Comparison of ENCODE assay signal across 17 cellular contexts in the genomic region with DNA sequence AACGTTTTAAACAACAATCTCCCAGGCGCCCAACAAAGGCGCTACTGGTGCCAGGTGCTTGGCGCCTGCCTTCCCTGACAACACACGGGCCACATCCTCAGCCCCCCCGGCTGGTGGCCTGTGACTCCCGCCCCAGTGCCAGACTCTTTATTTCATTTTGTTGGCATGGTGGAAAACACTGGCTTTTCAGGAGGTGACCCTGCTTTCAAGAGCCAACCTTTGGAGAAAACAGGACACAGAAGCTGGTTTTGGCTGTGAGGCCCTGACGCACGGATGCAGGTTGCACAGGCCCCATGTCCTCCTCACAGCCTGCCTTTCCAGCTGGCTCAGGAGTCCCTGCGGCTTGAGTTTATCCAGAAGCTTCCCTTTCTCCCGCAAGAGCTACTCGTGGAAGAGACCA.
DNase-seq lines count a peak whose midpoint lies in the region; ATAC-seq and TF ChIP-seq lines count a peak whose summit lies in the region.
"Had no signal": no experiment of that assay in that cellular context is flagged by ENCODE, and none has a peak within 500 bp of the region (broad histone marks: within the 10 kb centered on the region; RNA-seq: fewer than 3 reads in every experiment).

No MANE protein-coding gene starts in this region.

- no peaks in the 10 kb centered on the region for H3K36me3 Mint-ChIP-seq in activated naive CD4-positive, alpha-beta T cell treated with anti-CD3 and anti-CD28 coated beads, Interleukin-2, amount 50 U/mL, for 72 hours
- no peaks in the 10 kb centered on the region for H3K36me3 Mint-ChIP-seq in brain

- WGBS in lung, 2 donors, result 70 to 85% methylated on average over 12 of the region's 12 CpGs
- 79 to 81% methylated on average over 12 of the region's 12 CpGs for WGBS in tibial nerve, 2 donors

- H3K9me3 ChIP-seq in lung (ENCODE audit: control insufficient read depth in 2 of 2, insufficient read depth in 1 of 2, low read length in 1 of 2) (no peaks in the 10 kb centered on the region), tibial nerve (no peaks in the 10 kb centered on the region)
- H3K9me3 ChIP-seq: upper lobe of right lung had no signal

- H3K9me3 Mint-ChIP-seq in activated naive CD4-positive, alpha-beta T cell treated with anti-CD3 and anti-CD28 coated beads, Interleukin-2, amount 50 U/mL, for 72 hours, result no peaks in the 10 kb centered on the region
- peaks cover 0 to 3% (median 0%) of the 10 kb centered on the region in 5 experiments for H3K9me3 Mint-ChIP-seq in brain
- H3K9me3 Mint-ChIP-seq: activated naive CD8-positive, alpha-beta T cell treated with anti-CD3 and anti-CD28 coated beads, Interleukin-2, amount 50 U/mL, for 24 hours; T-helper 1 cell treated with Interleukin-12 subunit alpha and Interleukin-12 subunit beta and Interleukin-4 antibody, amounts not matched to agents 30 μg/mL and 1 μg/mL, for 36 hours had no signal

- H3K4me1 Mint-ChIP-seq in brain, result peaks cover 56% of the 10 kb centered on the region
- H3K4me1 Mint-ChIP-seq: activated naive CD8-positive, alpha-beta T cell treated with anti-CD3 and anti-CD28 coated beads, Interleukin-2, amount 50 U/mL, for 24 hours had no signal

- TF ChIP-seq CTCF in brain (conservative IDR thresholded peaks at IDR 0.05) (no peak), lung (IDR thresholded peaks at IDR 0.05; ENCODE audit: control extremely low read depth, extremely low read depth) (no peak), tibial nerve (IDR thresholded peaks at IDR 0.05) (no peak)

- no peak overlapping the region for H3K4me3 Mint-ChIP-seq in brain
- H3K4me3 Mint-ChIP-seq: activated naive CD8-positive, alpha-beta T cell treated with anti-CD3 and anti-CD28 coated beads, Interleukin-2, amount 50 U/mL, for 24 hours; T-helper 1 cell treated with Interleukin-12 subunit alpha and Interleukin-12 subunit beta and Interleukin-4 antibody, amounts not matched to agents 30 μg/mL and 1 μg/mL, for 36 hours had no signal

- peak in 1 of 2 donors; percentile 54 for TF ChIP-seq EP300 in tibial nerve (IDR thresholded peaks at IDR 0.05)

- no peak overlapping the region for H3K4me3 ChIP-seq in lung
- H3K4me3 ChIP-seq in tibial nerve, result no peak overlapping the region
- H3K4me3 ChIP-seq: upper lobe of right lung had no signal

- H3K36me3 ChIP-seq in lung (ENCODE audit: control insufficient read depth in 2 of 2, insufficient read depth in 2 of 2, low read length in 2 of 2) (no peaks in the 10 kb centered on the region), tibial nerve (no peaks in the 10 kb centered on the region)
- H3K36me3 ChIP-seq: upper lobe of right lung had no signal

- no peak for TF ChIP-seq POLR2A in tibial nerve (IDR thresholded peaks at IDR 0.05)

- no peaks in the 10 kb centered on the region for H3K27me3 ChIP-seq in lung (ENCODE audit: control insufficient read depth, insufficient read depth)
- H3K27me3 ChIP-seq in tibial nerve, result no peaks in the 10 kb centered on the region
- H3K27me3 ChIP-seq: upper lobe of right lung had no signal

- H3K27ac ChIP-seq in lung (ENCODE audit: low read depth in 1 of 2, low read length in 1 of 2) (no peak overlapping the region), tibial nerve (peak overlapping the region in 1 of 4 donors; percentile 40)
- H3K27ac ChIP-seq: upper lobe of right lung had no signal

- no peak overlapping the region for H3K27ac Mint-ChIP-seq in activated naive CD4-positive, alpha-beta T cell treated with anti-CD3 and anti-CD28 coated beads, Interleukin-2, amount 50 U/mL, for 72 hours
- H3K27ac Mint-ChIP-seq in brain, result peak overlapping the region in 4 of 5 experiments; percentile 50 to 70 (median 64)
- H3K27ac Mint-ChIP-seq: activated naive CD8-positive, alpha-beta T cell treated with anti-CD3 and anti-CD28 coated beads, Interleukin-2, amount 50 U/mL, for 24 hours; T-helper 1 cell treated with Interleukin-12 subunit alpha and Interleukin-12 subunit beta and Interleukin-4 antibody, amounts not matched to agents 30 μg/mL and 1 μg/mL, for 36 hours had no signal

- ATAC-seq in activated naive CD4-positive, alpha-beta T cell treated with anti-CD3 and anti-CD28 coated beads, Interleukin-2, amount 50 U/mL, for 72 hours, result no peak
- ATAC-seq in lung (ENCODE audit: insufficient read depth, low FRiP score) (no peak), esophagus mucosa (no peak)
- ATAC-seq: activated naive CD8-positive, alpha-beta T cell treated with anti-CD3 and anti-CD28 coated beads, Interleukin-2, amount 50 U/mL, for 24 hours; left ventricle myocardium superior; upper lobe of right lung had no signal

- H3K4me1 ChIP-seq in lung (ENCODE audit: control insufficient read depth in 2 of 2, insufficient read depth in 2 of 2, low read length in 2 of 2) (peaks cover 0 to 16% of the 10 kb centered on the region in 2 donors), tibial nerve (peaks cover 0 to 24% (median 6%) of the 10 kb centered on the region in 4 donors)

- H3K27me3 Mint-ChIP-seq in brain, result no peaks in the 10 kb centered on the region
- H3K27me3 Mint-ChIP-seq: activated naive CD8-positive, alpha-beta T cell treated with anti-CD3 and anti-CD28 coated beads, Interleukin-2, amount 50 U/mL, for 24 hours had no signal

- DNase-seq in activated naive CD4-positive, alpha-beta T cell treated with anti-CD3 and anti-CD28 coated beads, Interleukin-2, amount 50 U/mL, for 72 hours (ENCODE audit: low spot score in 2 of 2), result peak; percentile 0 to 6
- no peak for DNase-seq in activated naive CD4-positive, alpha-beta T cell treated with anti-CD3 and anti-CD28 coated beads, Interleukin-2, amount 50 U/mL, for 16 hours
- DNase-seq in lung (ENCODE audit: low spot score) (peak; percentile 25), tibial nerve (ENCODE audit: low spot score in 2 of 2) (peak; percentile 4 to 11), NK-92 (lab: John Stamatoyannopoulos, UW; ENCODE audit: unreplicated experiment) (no peak), NCI-H524 (lab: John Stamatoyannopoulos, UW) (no peak)
- DNase-seq: activated CD4-positive, alpha-beta T cell treated with anti-CD3 and anti-CD28 coated beads for 1 hour; activated naive CD8-positive, alpha-beta T cell treated with anti-CD3 and anti-CD28 coated beads, Interleukin-2, amount 50 U/mL, for 24 hours; AML-193; DMS 273 treated with DMSO at 0.1 percent for 48 hours; GOT3; stimulated activated CD4-positive, alpha-beta T cell treated with anti-CD3 and anti-CD28 coated beads, Interleukin-4, amount 100 ng/mL, for 4 hours; upper lobe of right lung had no signal

Comparison
In these comparisons a context has a peak if more than half of its experiments do, and no peak if none do; other contexts are left out.
1. DNase-seq: peak in activated naive CD4-positive, alpha-beta T cell treated with anti-CD3 and anti-CD28 coated beads, Interleukin-2, amount 50 U/mL, for 72 hours (2 of 2), lung (single experiment) and tibial nerve (2 of 2); none in activated naive CD4-positive, alpha-beta T cell treated with anti-CD3 and anti-CD28 coated beads, Interleukin-2, amount 50 U/mL, for 16 hours (single experiment), NK-92 (single experiment) and NCI-H524 (0 of 2).
2. H3K27ac Mint-ChIP-seq: peak in brain (4 of 5); none in activated naive CD4-positive, alpha-beta T cell treated with anti-CD3 and anti-CD28 coated beads, Interleukin-2, amount 50 U/mL, for 72 hours (0 of 2).